ENCODE assay signal across 12 cellular contexts in the genomic region with DNA sequence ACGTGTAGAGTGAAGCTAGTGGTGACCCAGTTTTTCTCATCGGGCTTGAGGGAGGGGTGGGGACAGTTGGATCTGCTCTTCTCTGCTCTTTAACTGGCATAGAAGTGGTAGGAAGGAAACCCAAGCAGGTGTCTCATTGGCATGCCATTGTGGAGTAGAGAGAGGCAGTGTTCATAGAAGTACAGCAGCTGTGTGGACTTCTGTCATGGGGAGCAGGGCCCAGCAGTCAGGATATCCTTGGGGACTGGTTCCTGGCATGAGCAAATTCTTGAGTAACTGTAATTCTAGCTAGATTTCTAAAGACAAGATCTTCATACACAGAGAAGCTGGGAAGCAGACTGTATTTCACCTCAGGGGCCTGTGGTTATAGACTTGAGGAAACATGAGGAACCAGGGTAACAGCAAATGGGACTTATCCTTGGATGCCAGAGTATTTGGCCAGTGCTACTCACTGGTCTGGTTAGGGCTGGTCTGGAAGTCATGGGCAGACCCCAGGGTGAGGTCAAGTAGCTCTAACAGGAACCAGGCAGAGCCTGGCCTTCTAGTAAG.
"Had no signal": no experiment of that assay in that cellular context is flagged by ENCODE, and none has a peak within 500 bp of the region (broad histone marks: within the 10 kb centered on the region; RNA-seq: fewer than 3 reads in every experiment).

No MANE protein-coding gene starts in this region.

- H3K27me3 ChIP-seq: adrenal gland, stomach had no signal

- H3K36me3 ChIP-seq: adrenal gland, stomach, thoracic aorta had no signal

- H3K27me3 Mint-ChIP-seq: activated naive CD4-positive, alpha-beta T cell treated with anti-CD3 and anti-CD28 coated beads, Interleukin-2, amount 10 ng/mL, durations not matched to agents 7 days and 5 days; central memory CD8-positive, alpha-beta T cell; T-cell had no signal

- H3K4me3 ChIP-seq: adrenal gland, stomach, thoracic aorta had no signal

- H3K9me3 ChIP-seq: adrenal gland, stomach, thoracic aorta had no signal

- H3K4me3 Mint-ChIP-seq: activated naive CD4-positive, alpha-beta T cell treated with anti-CD3 and anti-CD28 coated beads, Interleukin-2, amount 10 ng/mL, durations not matched to agents 7 days and 5 days; central memory CD8-positive, alpha-beta T cell; nephron; T-cell had no signal

- H3K4me1 ChIP-seq: stomach had no signal

- DNase-seq: activated naive CD4-positive, alpha-beta T cell treated with anti-CD3 and anti-CD28 coated beads, Interleukin-2, amount 10 ng/mL, durations not matched to agents 7 days and 5 days; adrenal gland; dermis blood vessel endothelial cell; left cardiac atrium; stimulated activated CD4-positive, alpha-beta T cell treated with anti-CD3 and anti-CD28 coated beads, Interleukin-4, amount 100 ng/mL, for 1 hour; stimulated activated CD8-positive, alpha-beta memory T cell treated with anti-CD3 and anti-CD28 coated beads, Interleukin-4, amount 100 ng/mL, for 48 hours; stomach; T-cell had no signal

- H3K9me3 Mint-ChIP-seq: activated naive CD4-positive, alpha-beta T cell treated with anti-CD3 and anti-CD28 coated beads, Interleukin-2, amount 10 ng/mL, durations not matched to agents 7 days and 5 days; activated T-helper 2 cell treated with anti-CD3 and anti-CD28 coated beads, Interferon-gamma antibody, Interleukin-2, Interleukin-4, amounts not matched to agents 10 μg/mL and 5 μg/mL and 100 μg/mL, durations not matched to agents 14 hours and 24 hours and 36 hours; central memory CD8-positive, alpha-beta T cell; nephron; T-cell had no signal

- H3K4me1 Mint-ChIP-seq: activated naive CD4-positive, alpha-beta T cell treated with anti-CD3 and anti-CD28 coated beads, Interleukin-2, amount 10 ng/mL, durations not matched to agents 7 days and 5 days; nephron had no signal

- H3K27ac ChIP-seq: adrenal gland, stomach, thoracic aorta had no signal

- H3K27ac Mint-ChIP-seq: activated naive CD4-positive, alpha-beta T cell treated with anti-CD3 and anti-CD28 coated beads, Interleukin-2, amount 10 ng/mL, durations not matched to agents 7 days and 5 days; activated T-helper 2 cell treated with anti-CD3 and anti-CD28 coated beads, Interferon-gamma antibody, Interleukin-2, Interleukin-4, amounts not matched to agents 10 μg/mL and 5 μg/mL and 100 μg/mL, durations not matched to agents 14 hours and 24 hours and 36 hours; nephron; T-cell had no signal

- ATAC-seq: T-cell had no signal
